In the genomic region with DNA sequence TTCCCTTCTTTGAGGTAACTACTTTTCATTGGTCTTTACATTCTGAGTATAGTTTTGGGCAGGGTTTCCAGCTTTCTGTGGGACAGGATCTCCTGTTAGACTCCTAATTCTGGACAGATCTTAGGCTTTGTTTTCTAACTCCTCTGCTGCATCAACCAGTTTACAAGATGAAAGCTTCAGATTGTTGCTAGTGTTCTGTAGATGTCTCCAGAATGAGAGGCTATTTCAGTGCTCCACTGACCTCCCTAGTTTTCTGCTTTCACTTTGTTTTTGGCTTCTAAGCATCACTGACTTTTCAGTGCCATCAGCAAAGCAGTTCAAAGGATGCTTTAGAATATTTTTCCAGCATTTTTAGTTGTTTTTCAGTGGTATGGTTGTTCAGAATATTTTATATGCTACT, we compare ENCODE assay signal across 18 cellular contexts.
"Had no signal": no experiment of that assay in that cellular context is flagged by ENCODE, and none has a peak within 500 bp of the region (broad histone marks: within the 10 kb centered on the region; RNA-seq: fewer than 3 reads in every experiment).

No MANE protein-coding gene starts in this region.

- H3K27ac ChIP-seq: colonic mucosa, esophagus squamous epithelium, spleen had no signal

- H3K4me1 ChIP-seq: colonic mucosa, esophagus squamous epithelium, spleen had no signal

- H3K27ac Mint-ChIP-seq: activated naive CD4-positive, alpha-beta T cell treated with anti-CD3 and anti-CD28 coated beads, Interleukin-2, amount 10 ng/mL, durations not matched to agents 7 days and 5 days; activated naive CD8-positive, alpha-beta T cell treated with anti-CD3 and anti-CD28 coated beads, Interleukin-2, amount 50 U/mL, for 24 hours; brain; immature natural killer cell; memory B cell; naive thymus-derived CD8-positive, alpha-beta T cell had no signal

- H3K4me1 Mint-ChIP-seq: activated naive CD4-positive, alpha-beta T cell treated with anti-CD3 and anti-CD28 coated beads, Interleukin-2, amount 10 ng/mL, durations not matched to agents 7 days and 5 days; activated naive CD8-positive, alpha-beta T cell treated with anti-CD3 and anti-CD28 coated beads, Interleukin-2, amount 50 U/mL, for 24 hours; central memory CD8-positive, alpha-beta T cell; immature natural killer cell; memory B cell; naive thymus-derived CD8-positive, alpha-beta T cell had no signal

- H3K36me3 Mint-ChIP-seq: activated naive CD4-positive, alpha-beta T cell treated with anti-CD3 and anti-CD28 coated beads, Interleukin-2, amount 10 ng/mL, durations not matched to agents 7 days and 5 days; immature natural killer cell; memory B cell had no signal

- H3K9me3 ChIP-seq: colonic mucosa, esophagus squamous epithelium had no signal

- H3K4me3 ChIP-seq: colonic mucosa, esophagus squamous epithelium, spleen had no signal

- DNase-seq: activated CD4-positive, alpha-beta T cell treated with anti-CD3 and anti-CD28 coated beads, Interleukin-2, amount 50 U/mL, for 1 hour; activated CD8-positive, alpha-beta memory T cell treated with anti-CD3 and anti-CD28 coated beads, Interleukin-2, amount 50 U/mL, for 4 hours; activated naive CD4-positive, alpha-beta T cell treated with anti-CD3 and anti-CD28 coated beads, Interleukin-2, amount 10 ng/mL, durations not matched to agents 7 days and 5 days; activated naive CD8-positive, alpha-beta T cell treated with anti-CD3 and anti-CD28 coated beads, Interleukin-2, amount 50 U/mL, for 24 hours; activated T-cell treated with anti-CD3 and anti-CD28 coated beads, Interleukin-2, amount 50 U/mL, for 4 hours; anterior cingulate cortex; colonic mucosa; esophagus squamous epithelium; immature natural killer cell; kidney glomerular epithelial cell; naive thymus-derived CD8-positive, alpha-beta T cell; spleen; stimulated activated CD8-positive, alpha-beta memory T cell treated with anti-CD3 and anti-CD28 coated beads, Interleukin-4, amount 100 ng/mL, for 48 hours; stimulated activated naive CD4-positive, alpha-beta T cell; T-helper 2 cell had no signal

- H3K9me3 Mint-ChIP-seq: activated naive CD4-positive, alpha-beta T cell treated with anti-CD3 and anti-CD28 coated beads, Interleukin-2, amount 10 ng/mL, durations not matched to agents 7 days and 5 days; central memory CD8-positive, alpha-beta T cell had no signal

- H3K4me3 Mint-ChIP-seq: activated naive CD4-positive, alpha-beta T cell treated with anti-CD3 and anti-CD28 coated beads, Interleukin-2, amount 10 ng/mL, durations not matched to agents 7 days and 5 days; activated naive CD8-positive, alpha-beta T cell treated with anti-CD3 and anti-CD28 coated beads, Interleukin-2, amount 50 U/mL, for 24 hours; activated T-cell treated with anti-CD3 and anti-CD28 coated beads, Interleukin-2, amount 50 U/mL, for 4 hours; brain; central memory CD8-positive, alpha-beta T cell; immature natural killer cell; memory B cell; naive thymus-derived CD8-positive, alpha-beta T cell had no signal

- H3K36me3 ChIP-seq: colonic mucosa, esophagus squamous epithelium, spleen had no signal

- H3K27me3 ChIP-seq: colonic mucosa, esophagus squamous epithelium had no signal
